ENCODE assay signal across 8 cellular contexts in genomic region chr10:21724020-21724589, GRCh38.
DNase-seq lines count a peak whose midpoint lies in the region; ATAC-seq and TF ChIP-seq lines count a peak whose summit lies in the region.

No MANE protein-coding gene starts in this region.

- POLR2A ChIA-PET in SK-N-SH (lab: Yijun Ruan, JAX) = interaction anchor here (1.1 to 1.8 kb wide), 2 partner anchors 174 to 198 kb away, joined by 3 to 14 read pairs; partner anchors contain the start of gene SKIDA1

- TF ChIP-seq EP300 in SK-N-SH (IDR thresholded peaks at IDR 0.05; ENCODE audit: borderline replicate concordance in 1 of 2, low read depth in 1 of 2, low read length in 1 of 2) = no peak

- H2AFZ ChIP-seq in SK-N-SH (ENCODE audit: low read depth) = no peak overlapping the region

- no peak for TF ChIP-seq RAD21 in SK-N-SH (IDR thresholded peaks at IDR 0.05; ENCODE audit: low read length)

- no peaks in the 10 kb centered on the region for H3K27me3 ChIP-seq in SK-N-SH (ENCODE audit: insufficient read depth)
- H3K27me3 ChIP-seq in MG63 = no peaks in the 10 kb centered on the region

- H3K36me3 ChIP-seq in SK-N-SH (replicated peaks in 1 of 2; ENCODE audit: control insufficient read depth in 1 of 2, insufficient read depth in 2 of 2, low read length in 1 of 2) = peaks cover 22 to 37% of the 10 kb centered on the region in 2 experiments
- H3K36me3 ChIP-seq in MG63 = peaks cover 35% of the 10 kb centered on the region

- no peaks in the 10 kb centered on the region for H3K9me2 ChIP-seq in SK-N-SH

- H3K79me2 ChIP-seq in SK-N-SH (ENCODE audit: insufficient read depth) = peaks cover 18% of the 10 kb centered on the region

- no peaks in the 10 kb centered on the region for H3K9me3 Mint-ChIP-seq in stimulated activated memory B cell treated with anti-CD40 and anti-IgM and Interleukin-4, amounts not matched to agents 10 μg/mL and 1 μg/mL and 100 μg/mL, for 72 hours

- H4K20me1 ChIP-seq in SK-N-SH (ENCODE audit: insufficient read depth) = peaks cover 22% of the 10 kb centered on the region

- H3K4me2 ChIP-seq in SK-N-SH = 0 out of 2 replicates have a peak overlapping the region, but pooled peaks have one; percentile 0

- 40% methylated on average over 7 of the region's 7 CpGs for WGBS in SK-N-SH (ENCODE audit: low lambda C conversion rate)

- TF ChIP-seq CTCF in SK-N-SH (IDR thresholded peaks at IDR 0.05) = no peak
- TF ChIP-seq CTCF in foreskin fibroblast (IDR thresholded peaks at IDR 0.05; ENCODE audit: low read depth, low read length) = no peak

- no peaks in the 10 kb centered on the region for H3K27me3 Mint-ChIP-seq in stimulated activated memory B cell treated with anti-CD40 and anti-IgM and Interleukin-4, amounts not matched to agents 10 μg/mL and 1 μg/mL and 100 μg/mL, for 72 hours

- peaks cover 22% of the 10 kb centered on the region for H3F3A ChIP-seq in SK-N-SH (replicated peaks; ENCODE audit: insufficient read depth)

- peak; percentile 12 for DNase-seq in ACHN
- DNase-seq in EL = peak; percentile 33
- no peak for DNase-seq in SK-N-SH
- DNase-seq in foreskin fibroblast = peak; percentile 34 to 73
- no peak for DNase-seq in MG63
- DNase-seq in SW 1271 (lab: John Stamatoyannopoulos, UW) = no peak

- no peak overlapping the region for H3K9ac ChIP-seq in SK-N-SH

- CTCF ChIA-PET in SK-N-SH (lab: Yijun Ruan, JAX) = interaction anchor here (1.2 to 3.3 kb wide), 4 partner anchors 8 to 228 kb away, joined by 3 to 18 read pairs (median 9); no protein-coding TSS in a partner anchor

- no peak overlapping the region for H3K27ac Mint-ChIP-seq in stimulated activated memory B cell treated with anti-CD40 and anti-IgM and Interleukin-4, amounts not matched to agents 10 μg/mL and 1 μg/mL and 100 μg/mL, for 72 hours

- peaks cover 30% of the 10 kb centered on the region for H3K36me3 Mint-ChIP-seq in stimulated activated memory B cell treated with anti-CD40 and anti-IgM and Interleukin-4, amounts not matched to agents 10 μg/mL and 1 μg/mL and 100 μg/mL, for 72 hours

- peaks cover 39 to 46% of the 10 kb centered on the region in 2 experiments for H3K4me1 ChIP-seq in SK-N-SH (ENCODE audit: control insufficient read depth in 1 of 2, insufficient read depth in 2 of 2, low read depth in 1 of 2, low read length in 1 of 2)

- no peak for ATAC-seq in stimulated activated memory B cell treated with anti-CD40 and anti-IgM and Interleukin-4, amounts not matched to agents 10 μg/mL and 1 μg/mL and 100 μg/mL, for 72 hours
- no peak for ATAC-seq in HG03025 (IDR thresholded peaks at IDR 0.05; ENCODE audit: low FRiP score, unreplicated experiment)

- peak overlapping the region; percentile 62 to 87 for H3K27ac ChIP-seq in SK-N-SH (ENCODE audit: low read depth in 2 of 2, low read length in 1 of 2)

- no peak overlapping the region for H3K4me3 ChIP-seq in SK-N-SH (ENCODE audit: low read depth in 2 of 2, low read length in 1 of 2)
- no peak overlapping the region for H3K4me3 ChIP-seq in foreskin fibroblast (ENCODE audit: low read depth in 1 of 2, low read length in 2 of 2)
- H3K4me3 ChIP-seq in MG63 = no peak overlapping the region

- H3K9me3 ChIP-seq in SK-N-SH (no peaks in the 10 kb centered on the region), MG63 (no peaks in the 10 kb centered on the region)

- in situ Hi-C loops in ACHN (cut with HindIII; ENCODE audit: low pct_ligation_motif_present, low pct_unique_long_range_greater_than_20kb, low sequenced_read_pairs) = no loop called here

- peaks cover 4% of the 10 kb centered on the region for H3K4me1 Mint-ChIP-seq in stimulated activated memory B cell treated with anti-CD40 and anti-IgM and Interleukin-4, amounts not matched to agents 10 μg/mL and 1 μg/mL and 100 μg/mL, for 72 hours

- no peak overlapping the region for H3K4me3 Mint-ChIP-seq in stimulated activated memory B cell treated with anti-CD40 and anti-IgM and Interleukin-4, amounts not matched to agents 10 μg/mL and 1 μg/mL and 100 μg/mL, for 72 hours

TF ChIP-seq in SK-N-SH, 30 proteins besides CTCF, POLR2A, EP300 and RAD21:
- TF ChIP-seq ZBTB33 (IDR thresholded peaks at IDR 0.05; ENCODE audit: borderline replicate concordance, low read depth) (no peak), RCOR1 (IDR thresholded peaks at IDR 0.05; ENCODE audit: low read length) (no peak), MXI1 (IDR thresholded peaks at IDR 0.05; ENCODE audit: low read depth, low read length) (0 out of 2 replicates have a peak, but pooled peaks have one; percentile 9), RFX5 (IDR thresholded peaks at IDR 0.05; ENCODE audit: low read length) (no peak), USF2 (IDR thresholded peaks at IDR 0.05; ENCODE audit: borderline replicate concordance, low read depth, low read length) (no peak), JUND (IDR thresholded peaks at IDR 0.05) (no peak)
- TF ChIP-seq, protein P1, sequence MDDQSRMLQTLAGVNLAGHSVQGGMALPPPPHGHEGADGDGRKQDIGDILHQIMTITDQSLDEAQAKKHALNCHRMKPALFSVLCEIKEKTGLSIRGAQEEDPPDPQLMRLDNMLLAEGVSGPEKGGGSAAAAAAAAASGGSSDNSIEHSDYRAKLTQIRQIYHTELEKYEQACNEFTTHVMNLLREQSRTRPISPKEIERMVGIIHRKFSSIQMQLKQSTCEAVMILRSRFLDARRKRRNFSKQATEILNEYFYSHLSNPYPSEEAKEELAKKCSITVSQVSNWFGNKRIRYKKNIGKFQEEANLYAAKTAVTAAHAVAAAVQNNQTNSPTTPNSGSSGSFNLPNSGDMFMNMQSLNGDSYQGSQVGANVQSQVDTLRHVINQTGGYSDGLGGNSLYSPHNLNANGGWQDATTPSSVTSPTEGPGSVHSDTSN (IDR thresholded peaks at IDR 0.05) = no peak
- TF ChIP-seq, protein P2, sequence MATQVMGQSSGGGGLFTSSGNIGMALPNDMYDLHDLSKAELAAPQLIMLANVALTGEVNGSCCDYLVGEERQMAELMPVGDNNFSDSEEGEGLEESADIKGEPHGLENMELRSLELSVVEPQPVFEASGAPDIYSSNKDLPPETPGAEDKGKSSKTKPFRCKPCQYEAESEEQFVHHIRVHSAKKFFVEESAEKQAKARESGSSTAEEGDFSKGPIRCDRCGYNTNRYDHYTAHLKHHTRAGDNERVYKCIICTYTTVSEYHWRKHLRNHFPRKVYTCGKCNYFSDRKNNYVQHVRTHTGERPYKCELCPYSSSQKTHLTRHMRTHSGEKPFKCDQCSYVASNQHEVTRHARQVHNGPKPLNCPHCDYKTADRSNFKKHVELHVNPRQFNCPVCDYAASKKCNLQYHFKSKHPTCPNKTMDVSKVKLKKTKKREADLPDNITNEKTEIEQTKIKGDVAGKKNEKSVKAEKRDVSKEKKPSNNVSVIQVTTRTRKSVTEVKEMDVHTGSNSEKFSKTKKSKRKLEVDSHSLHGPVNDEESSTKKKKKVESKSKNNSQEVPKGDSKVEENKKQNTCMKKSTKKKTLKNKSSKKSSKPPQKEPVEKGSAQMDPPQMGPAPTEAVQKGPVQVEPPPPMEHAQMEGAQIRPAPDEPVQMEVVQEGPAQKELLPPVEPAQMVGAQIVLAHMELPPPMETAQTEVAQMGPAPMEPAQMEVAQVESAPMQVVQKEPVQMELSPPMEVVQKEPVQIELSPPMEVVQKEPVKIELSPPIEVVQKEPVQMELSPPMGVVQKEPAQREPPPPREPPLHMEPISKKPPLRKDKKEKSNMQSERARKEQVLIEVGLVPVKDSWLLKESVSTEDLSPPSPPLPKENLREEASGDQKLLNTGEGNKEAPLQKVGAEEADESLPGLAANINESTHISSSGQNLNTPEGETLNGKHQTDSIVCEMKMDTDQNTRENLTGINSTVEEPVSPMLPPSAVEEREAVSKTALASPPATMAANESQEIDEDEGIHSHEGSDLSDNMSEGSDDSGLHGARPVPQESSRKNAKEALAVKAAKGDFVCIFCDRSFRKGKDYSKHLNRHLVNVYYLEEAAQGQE (IDR thresholded peaks at IDR 0.05; ENCODE audit: low read depth, low read length) = no peak

Comparison
In these comparisons a context has a peak if more than half of its experiments do, and no peak if none do; other contexts are left out.
1. DNase-seq: peak in ACHN (single experiment), EL (single experiment) and foreskin fibroblast (2 of 2); none in SK-N-SH (single experiment), MG63 (single experiment) and SW 1271 (0 of 2).